In the genomic region with DNA sequence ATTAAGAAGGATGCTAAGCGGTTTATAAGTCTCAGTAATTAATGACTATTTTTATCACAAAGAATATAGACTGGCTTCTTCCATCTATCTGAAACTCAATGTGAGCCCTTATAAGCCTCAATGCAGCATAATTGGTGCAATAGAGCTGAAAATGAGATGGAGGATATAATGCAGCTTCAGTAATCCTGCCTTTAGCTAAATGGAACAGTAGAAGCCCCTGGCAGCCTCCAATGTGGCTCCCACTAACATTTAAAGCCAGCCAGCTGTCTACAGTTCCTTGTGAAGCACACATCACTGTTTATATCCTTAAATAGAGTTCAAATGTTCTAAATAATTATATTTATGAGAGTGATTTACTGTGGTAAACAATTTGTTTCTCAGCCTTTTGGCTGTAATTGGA, we compare ENCODE assay signal across 22 cellular contexts.
"Had no signal": no experiment of that assay in that cellular context is flagged by ENCODE, and none has a peak within 500 bp of the region (broad histone marks: within the 10 kb centered on the region; RNA-seq: fewer than 3 reads in every experiment).

No MANE protein-coding gene starts in this region.

- H3K27me3 Mint-ChIP-seq: activated CD4-positive, alpha-beta T cell treated with anti-CD3 and anti-CD28 coated beads for 36 hours; activated CD8-positive, alpha-beta T cell treated with anti-CD3 and anti-CD28 coated beads for 36 hours; activated naive CD4-positive, alpha-beta T cell treated with anti-CD3 and anti-CD28 coated beads, Interleukin-2, amount 10 ng/mL, durations not matched to agents 7 days and 5 days; activated naive CD8-positive, alpha-beta T cell treated with anti-CD3 and anti-CD28 coated beads for 36 hours; T-cell had no signal

- H3K27ac Mint-ChIP-seq: activated CD4-positive, alpha-beta T cell treated with anti-CD3 and anti-CD28 coated beads for 36 hours; activated CD8-positive, alpha-beta T cell treated with anti-CD3 and anti-CD28 coated beads for 36 hours; activated naive CD4-positive, alpha-beta T cell treated with anti-CD3 and anti-CD28 coated beads, Interleukin-2, amount 10 ng/mL, durations not matched to agents 7 days and 5 days; activated naive CD8-positive, alpha-beta T cell treated with anti-CD3 and anti-CD28 coated beads for 36 hours; activated T-cell treated with anti-CD3 and anti-CD28 coated beads, Interleukin-2, amount 50 U/mL, for 72 hours; activated T-helper 2 cell treated with anti-CD3 and anti-CD28 coated beads, Interferon-gamma antibody, Interleukin-2, Interleukin-4, amounts not matched to agents 10 μg/mL and 5 μg/mL and 100 μg/mL, durations not matched to agents 14 hours and 24 hours and 36 hours; T-cell had no signal

- H3K4me3 Mint-ChIP-seq: activated CD4-positive, alpha-beta T cell treated with anti-CD3 and anti-CD28 coated beads for 36 hours; activated CD8-positive, alpha-beta T cell treated with anti-CD3 and anti-CD28 coated beads for 36 hours; activated naive CD4-positive, alpha-beta T cell treated with anti-CD3 and anti-CD28 coated beads, Interleukin-2, amount 10 ng/mL, durations not matched to agents 7 days and 5 days; activated naive CD8-positive, alpha-beta T cell treated with anti-CD3 and anti-CD28 coated beads for 36 hours; activated T-cell treated with anti-CD3 and anti-CD28 coated beads, Interleukin-2, amount 50 U/mL, for 72 hours; T-cell had no signal

- DNase-seq: activated CD4-positive, alpha-beta T cell treated with anti-CD3 and anti-CD28 coated beads for 36 hours; activated CD8-positive, alpha-beta memory T cell treated with anti-CD3 and anti-CD28 coated beads, Interleukin-2, amount 50 U/mL, for 4 hours; activated CD8-positive, alpha-beta T cell treated with anti-CD3 and anti-CD28 coated beads for 36 hours; activated gamma-delta T cell treated with Interleukin-2 at 50 U/mL for 16 hours; activated naive CD4-positive, alpha-beta T cell treated with anti-CD3 and anti-CD28 coated beads, Interleukin-2, amount 10 ng/mL, durations not matched to agents 7 days and 5 days; activated naive CD8-positive, alpha-beta T cell treated with anti-CD3 and anti-CD28 coated beads for 36 hours; activated T-cell treated with anti-CD3 and anti-CD28 coated beads, Interleukin-2, amount 50 U/mL, for 72 hours; cerebellar nuclear complex; MG63; MV-4-11; NCI-H1092 treated with DMSO at 0.1 percent for 48 hours; NCI-H2029; NCI-H2171; NCI-H2227 treated with DMSO at 0.1 percent for 48 hours; NCI-H446 treated with DMSO at 0.1 percent for 48 hours; NCI-H524 treated with DMSO at 0.1 percent for 48 hours; NCI-H774; PC-9; T-cell; T-helper 2 cell; T1000 had no signal

- H3K9me3 Mint-ChIP-seq: activated CD8-positive, alpha-beta T cell treated with anti-CD3 and anti-CD28 coated beads for 36 hours; activated naive CD4-positive, alpha-beta T cell treated with anti-CD3 and anti-CD28 coated beads, Interleukin-2, amount 10 ng/mL, durations not matched to agents 7 days and 5 days; activated naive CD8-positive, alpha-beta T cell treated with anti-CD3 and anti-CD28 coated beads for 36 hours; activated T-helper 2 cell treated with anti-CD3 and anti-CD28 coated beads, Interferon-gamma antibody, Interleukin-2, Interleukin-4, amounts not matched to agents 10 μg/mL and 5 μg/mL and 100 μg/mL, durations not matched to agents 14 hours and 24 hours and 36 hours had no signal

- H3K4me1 Mint-ChIP-seq: activated CD4-positive, alpha-beta T cell treated with anti-CD3 and anti-CD28 coated beads for 36 hours; activated naive CD4-positive, alpha-beta T cell treated with anti-CD3 and anti-CD28 coated beads, Interleukin-2, amount 10 ng/mL, durations not matched to agents 7 days and 5 days; activated naive CD8-positive, alpha-beta T cell treated with anti-CD3 and anti-CD28 coated beads for 36 hours; T-cell had no signal

- H3K36me3 Mint-ChIP-seq: activated naive CD4-positive, alpha-beta T cell treated with anti-CD3 and anti-CD28 coated beads, Interleukin-2, amount 10 ng/mL, durations not matched to agents 7 days and 5 days; activated naive CD8-positive, alpha-beta T cell treated with anti-CD3 and anti-CD28 coated beads for 36 hours; T-cell had no signal
